12 cellular contexts compared by ENCODE assay signal in genomic region chr10:71880425-71881306, GRCh38. TPM values are rescaled to one million over a fixed set of nuclear protein-coding genes. Genes with fewer than 3 reads are reported as not detected.
DNase-seq lines count a peak whose midpoint lies in the region.
"Had no signal": no experiment of that assay in that cellular context is flagged by ENCODE, and none has a peak within 500 bp of the region (broad histone marks: within the 10 kb centered on the region; RNA-seq: fewer than 3 reads in every experiment).

No MANE protein-coding gene starts in this region.

- intact Hi-C loops in posterior cingulate gyrus (cut with DNase I): loop anchor here (10.0 kb wide), 1 partner anchor 46 kb away; no protein-coding TSS in a partner anchor

- DNase-seq in DMS 273 treated with DMSO at 0.1 percent for 48 hours (lab: John Stamatoyannopoulos, UW) (peak; percentile 2), NCI-H774 (lab: John Stamatoyannopoulos, UW) (peak; percentile 3), globus pallidus (ENCODE audit: low spot score) (peak; percentile 69), posterior cingulate gyrus (peak in 9 of 10 donors; percentile 13 to 90 (median 32)), HK-2 (ENCODE audit: unreplicated experiment) (no peak), SKM-1 (lab: John Stamatoyannopoulos, UW; ENCODE audit: unreplicated experiment) (no peak), HT-29 (ENCODE audit: low spot score) (no peak), NCI-H187 (lab: John Stamatoyannopoulos, UW) (no peak)
- DNase-seq: activated CD4-positive, alpha-beta T cell treated with anti-CD3 and anti-CD28 coated beads, Interleukin-2, amount 10 ng/mL, durations not matched to agents 24 days and 14 days; CD8-positive, alpha-beta memory T cell; NCI-H526 treated with DMSO at 0.1 percent for 48 hours; stimulated activated CD8-positive, alpha-beta memory T cell treated with anti-CD3 and anti-CD28 coated beads, Interleukin-4, amount 100 ng/mL, for 48 hours had no signal

RNA-seq across cellular contexts. Expression of gene PSAP, which starts 29.6 kb away (rescaled TPM):
- 548 and 565 TPM in 2 replicates for total RNA-seq in HT-29 (2014; rRNA removed; shearing (Covaris generic))

Comparison
In these comparisons a context has a peak if more than half of its experiments do, and no peak if none do; other contexts are left out.
1. DNase-seq: peak in DMS 273 treated with DMSO at 0.1 percent for 48 hours (single experiment), NCI-H774 (single experiment), globus pallidus (single experiment) and posterior cingulate gyrus (9 of 10); none in HK-2 (single experiment), SKM-1 (single experiment), HT-29 (single experiment) and NCI-H187 (0 of 2).